Comparison of ENCODE assay signal across 1 cellular context in genomic region chr11:32310218-32310601, GRCh38.
TF ChIP-seq lines count a peak whose summit lies in the region.

No MANE protein-coding gene starts in this region.

TF ChIP-seq in A549, 52 proteins besides CTCF, POLR2A, EP300 and RAD21 (continued from another document):
- TF ChIP-seq, protein P1, sequence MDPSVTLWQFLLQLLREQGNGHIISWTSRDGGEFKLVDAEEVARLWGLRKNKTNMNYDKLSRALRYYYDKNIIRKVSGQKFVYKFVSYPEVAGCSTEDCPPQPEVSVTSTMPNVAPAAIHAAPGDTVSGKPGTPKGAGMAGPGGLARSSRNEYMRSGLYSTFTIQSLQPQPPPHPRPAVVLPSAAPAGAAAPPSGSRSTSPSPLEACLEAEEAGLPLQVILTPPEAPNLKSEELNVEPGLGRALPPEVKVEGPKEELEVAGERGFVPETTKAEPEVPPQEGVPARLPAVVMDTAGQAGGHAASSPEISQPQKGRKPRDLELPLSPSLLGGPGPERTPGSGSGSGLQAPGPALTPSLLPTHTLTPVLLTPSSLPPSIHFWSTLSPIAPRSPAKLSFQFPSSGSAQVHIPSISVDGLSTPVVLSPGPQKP (IDR thresholded peaks at IDR 0.05; ENCODE audit: low read depth, low read length), result no peak
- no peak for TF ChIP-seq SREBF2 (IDR thresholded peaks at IDR 0.05)
- no peak for TF ChIP-seq MAZ (IDR thresholded peaks at IDR 0.05; ENCODE audit: borderline replicate concordance, low read depth, low read length)
- TF ChIP-seq REST (IDR thresholded peaks at IDR 0.05), result no peak
- TF ChIP-seq FOXS1 (CRISPR knock-in tag; IDR thresholded peaks at IDR 0.05), result no peak
- no peak for TF ChIP-seq ZC3H11A (IDR thresholded peaks at IDR 0.05)
- TF ChIP-seq POLR2AphosphoS2 (conservative IDR thresholded peaks at IDR 0.05; ENCODE audit: low read length), result no peak
- no peak for TF ChIP-seq CEBPB (IDR thresholded peaks at IDR 0.05)
